10 cellular contexts compared by ENCODE assay signal in the genomic region with DNA sequence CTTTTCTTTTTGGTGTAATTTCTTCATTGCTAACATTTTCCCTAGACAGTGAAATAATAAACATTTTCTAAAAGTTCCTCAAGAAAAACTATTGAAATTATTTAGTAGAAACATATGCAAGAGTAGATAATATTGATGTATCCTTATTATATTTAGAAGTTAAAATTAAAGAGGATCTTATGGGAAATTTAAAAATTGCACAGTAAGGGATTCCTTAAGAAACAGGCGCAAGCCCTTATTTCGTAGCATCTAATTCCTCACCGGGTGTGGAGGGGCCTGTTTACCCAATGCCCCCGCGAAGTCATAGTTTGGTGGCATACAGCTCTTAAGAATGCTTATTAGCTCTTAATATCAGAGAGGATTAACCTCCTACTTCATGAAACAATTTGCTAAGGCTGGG.
"Had no signal": no experiment of that assay in that cellular context is flagged by ENCODE, and none has a peak within 500 bp of the region (broad histone marks: within the 10 kb centered on the region; RNA-seq: fewer than 3 reads in every experiment).

No MANE protein-coding gene starts in this region.

- ATAC-seq: HCT116 had no signal

- FAIRE-seq: HTR-8/SVneo had no signal

- H3K4me2 ChIP-seq: KMS-11 had no signal

- H3K9me3 ChIP-seq: HAP-1 had no signal

- H3K27ac ChIP-seq: GM23248, KMS-11 had no signal

- H3K4me3 ChIP-seq: GM23248, HAP-1 had no signal

- H3K36me3 ChIP-seq: HAP-1 had no signal

- H2AFZ ChIP-seq: GM23248 had no signal

- H3K4me1 ChIP-seq: HAP-1 had no signal

- H3K27ac Mint-ChIP-seq: HFFc6 had no signal

- H3K9ac ChIP-seq: GM23248, KMS-11 had no signal

- DNase-seq: GM23248, GOT3, H7, HFFc6, Karpas-422, KBM-7 had no signal

- H3K4me3 Mint-ChIP-seq: HFFc6 had no signal
